In genomic region chr5:151682751-151683331, GRCh38 we compare ENCODE assay signal across 9 cellular contexts. TPM values are rescaled to one million over a fixed set of nuclear protein-coding genes. Genes with fewer than 3 reads are reported as not detected.
DNase-seq lines count a peak whose midpoint lies in the region; ATAC-seq and TF ChIP-seq lines count a peak whose summit lies in the region.
"Had no signal": no experiment of that assay in that cellular context is flagged by ENCODE, and none has a peak within 500 bp of the region (broad histone marks: within the 10 kb centered on the region; RNA-seq: fewer than 3 reads in every experiment).

No MANE protein-coding gene starts in this region.

- H3K36me3 ChIP-seq in MG63 (peaks cover 81% of the 10 kb centered on the region), tibial artery (no peaks in the 10 kb centered on the region)

- intact Hi-C loops in tibial artery (cut with DNase I; ENCODE audit: low total_unique reads), result no loop called here

- H3K4me3 ChIP-seq in MG63, result no peak overlapping the region
- H3K4me3 ChIP-seq in choroid plexus epithelial cell (ENCODE audit: low read depth, low read length), result peak overlapping the region; percentile 15
- H3K4me3 ChIP-seq in tibial artery, result peak overlapping the region; percentile 66 to 75

- TF ChIP-seq CTCF in choroid plexus epithelial cell (conservative IDR thresholded peaks at IDR 0.05; ENCODE audit: low read depth, low read length), result no peak
- TF ChIP-seq CTCF in tibial artery (IDR thresholded peaks at IDR 0.05), result no peak

- no peak for ATAC-seq in GM19035 (IDR thresholded peaks at IDR 0.05; ENCODE audit: unreplicated experiment)
- ATAC-seq in HG03139 (IDR thresholded peaks at IDR 0.05; ENCODE audit: unreplicated experiment), result no peak
- ATAC-seq: activated naive CD8-positive, alpha-beta T cell treated with anti-CD3 and anti-CD28 coated beads, Interleukin-2, amount 50 U/mL, for 24 hours had no signal

- H3K4me1 ChIP-seq in tibial artery, result peaks cover 0 to 79% (median 59%) of the 10 kb centered on the region in 4 donors

- H3K27me3 ChIP-seq in MG63, result no peaks in the 10 kb centered on the region
- H3K27me3 ChIP-seq in tibial artery, result no peaks in the 10 kb centered on the region

- DNase-seq in MG63, result peak; percentile 62
- DNase-seq in choroid plexus epithelial cell (ENCODE audit: low read depth), result peak; percentile 62
- peak; percentile 75 for DNase-seq in medulla oblongata (ENCODE audit: extremely low spot score)
- peak in 1 of 2 donors; percentile 23 for DNase-seq in tibial artery
- DNase-seq in DMS153 (lab: John Stamatoyannopoulos, UW), result no peak
- DNase-seq: activated naive CD8-positive, alpha-beta T cell treated with anti-CD3 and anti-CD28 coated beads, Interleukin-2, amount 50 U/mL, for 24 hours; NCI-H226 had no signal

- peak overlapping the region; percentile 89 to 91 for H3K27ac ChIP-seq in tibial artery

- no peaks in the 10 kb centered on the region for H3K9me3 ChIP-seq in MG63
- H3K9me3 ChIP-seq in tibial artery, result no peaks in the 10 kb centered on the region

RNA-seq across cellular contexts. Expression of gene SPARC, which starts 3.9 kb away (rescaled TPM):
- 1,117 and 1,361 TPM in 2 replicates for total RNA-seq in MG63 (2014; rRNA removed; shearing (Covaris generic); ENCODE audit: low replicate concordance)
